ENCODE assay signal across 11 cellular contexts in genomic region chr5:76820491-76820890, GRCh38. TPM values are rescaled to one million over a fixed set of nuclear protein-coding genes. Genes with fewer than 3 reads are reported as not detected.
DNase-seq lines count a peak whose midpoint lies in the region; ATAC-seq, FAIRE-seq and TF ChIP-seq lines count a peak whose summit lies in the region.
"Had no signal": no experiment of that assay in that cellular context is flagged by ENCODE, and none has a peak within 500 bp of the region (broad histone marks: within the 10 kb centered on the region; RNA-seq: fewer than 3 reads in every experiment).

No MANE protein-coding gene starts in this region.

- TF ChIP-seq POLR2A in gastroesophageal sphincter (IDR thresholded peaks at IDR 0.05) = no peak

- peaks cover 2% of the 10 kb centered on the region for H3K36me3 Mint-ChIP-seq in activated naive CD4-positive, alpha-beta T cell treated with anti-CD3 and anti-CD28 coated beads, Interleukin-2, amount 50 U/mL, for 24 hours
- no peaks in the 10 kb centered on the region for H3K36me3 Mint-ChIP-seq in activated naive CD4-positive, alpha-beta T cell treated with anti-CD3 and anti-CD28 coated beads, Interleukin-2, amount 50 U/mL, for 72 hours
- H3K36me3 Mint-ChIP-seq in stimulated activated effector memory CD8-positive, alpha-beta T cell treated with anti-CD3 and anti-CD28 coated beads, Interleukin-12 subunit alpha, Interleukin-12 subunit beta, amount 100 ng/mL, for 72 hours = no peaks in the 10 kb centered on the region
- H3K36me3 Mint-ChIP-seq: stimulated activated naive B cell treated with anti-CD40 and anti-IgM and Interleukin-4, amounts not matched to agents 10 μg/mL and 1 μg/mL and 100 μg/mL, for 72 hours had no signal

- FAIRE-seq in keratinocyte (lab: Jason Lieb, UNC) = no peak

- TF ChIP-seq EP300 in gastroesophageal sphincter (IDR thresholded peaks at IDR 0.05) = no peak

- peaks cover 12% of the 10 kb centered on the region for H3K4me1 Mint-ChIP-seq in activated naive CD4-positive, alpha-beta T cell treated with anti-CD3 and anti-CD28 coated beads, Interleukin-2, amount 50 U/mL, for 24 hours
- peaks cover 5% of the 10 kb centered on the region for H3K4me1 Mint-ChIP-seq in stimulated activated effector memory CD8-positive, alpha-beta T cell treated with anti-CD3 and anti-CD28 coated beads, Interleukin-12 subunit alpha, Interleukin-12 subunit beta, amount 100 ng/mL, for 72 hours

- no peak for TF ChIP-seq CTCF in astrocyte of the spinal cord (IDR thresholded peaks at IDR 0.05; ENCODE audit: low read depth, low read length)
- TF ChIP-seq CTCF in keratinocyte (optimal IDR thresholded peaks at IDR 0.05 in 1 of 3, IDR thresholded peaks at IDR 0.05 in 1 of 3, conservative IDR thresholded peaks at IDR 0.05 in 1 of 3; ENCODE audit: extremely low read depth in 1 of 3, insufficient read depth in 2 of 3, low read length in 3 of 3) = no peak
- TF ChIP-seq CTCF in gastroesophageal sphincter (IDR thresholded peaks at IDR 0.05) = no peak

- H4K20me1 ChIP-seq in keratinocyte (ENCODE audit: control insufficient read depth, extremely low read depth, insufficient read depth, low read length) = peaks cover 4% of the 10 kb centered on the region

- in situ Hi-C loops in astrocyte of the spinal cord (cut with HindIII; ENCODE audit: low sequenced_read_pairs) = loop anchor here (25.0 kb wide), 2 partner anchors 108 to 208 kb away; partner anchors contain the start of genes F2R and F2RL2

- peaks cover 71% of the 10 kb centered on the region for H3K79me2 ChIP-seq in keratinocyte (ENCODE audit: control insufficient read depth, insufficient read depth, low read length)

- no peak overlapping the region for H3K27ac Mint-ChIP-seq in activated naive CD4-positive, alpha-beta T cell treated with anti-CD3 and anti-CD28 coated beads, Interleukin-2, amount 50 U/mL, for 24 hours
- H3K27ac Mint-ChIP-seq in activated naive CD4-positive, alpha-beta T cell treated with anti-CD3 and anti-CD28 coated beads, Interleukin-2, amount 50 U/mL, for 72 hours = no peak overlapping the region
- no peak overlapping the region for H3K27ac Mint-ChIP-seq in stimulated activated effector memory CD8-positive, alpha-beta T cell treated with anti-CD3 and anti-CD28 coated beads, Interleukin-12 subunit alpha, Interleukin-12 subunit beta, amount 100 ng/mL, for 72 hours

- peaks cover 4% of the 10 kb centered on the region for H3K27me3 Mint-ChIP-seq in activated naive CD4-positive, alpha-beta T cell treated with anti-CD3 and anti-CD28 coated beads, Interleukin-2, amount 50 U/mL, for 24 hours

- H3K4me3 Mint-ChIP-seq in activated naive CD4-positive, alpha-beta T cell treated with anti-CD3 and anti-CD28 coated beads, Interleukin-2, amount 50 U/mL, for 24 hours = peak overlapping the region; percentile 82
- H3K4me3 Mint-ChIP-seq in stimulated activated effector memory CD8-positive, alpha-beta T cell treated with anti-CD3 and anti-CD28 coated beads, Interleukin-12 subunit alpha, Interleukin-12 subunit beta, amount 100 ng/mL, for 72 hours = peak overlapping the region; percentile 63

- H3K27me3 ChIP-seq in keratinocyte (ENCODE audit: control insufficient read depth, extremely low read depth, insufficient read depth, low read length) (no peaks in the 10 kb centered on the region), gastroesophageal sphincter (peaks cover 53% of the 10 kb centered on the region)

- H3K4me3 ChIP-seq in astrocyte of the spinal cord (ENCODE audit: low read depth, low read length) = peak overlapping the region; percentile 95
- peak overlapping the region; percentile 65 to 86 (median 82) for H3K4me3 ChIP-seq in keratinocyte (ENCODE audit: control insufficient read depth in 2 of 3, extremely low read depth in 1 of 3, insufficient read depth in 2 of 3, low read depth in 1 of 3, low read length in 3 of 3)
- no peak overlapping the region for H3K4me3 ChIP-seq in gastroesophageal sphincter
- H3K4me3 ChIP-seq: cardiac muscle cell had no signal

- 69 to 75% methylated on average over 3 of the region's 3 CpGs for WGBS in gastroesophageal sphincter (ENCODE audit: low coverage in 1 of 2), 2 donors

- peaks cover 1 to 3% of the 10 kb centered on the region in 2 experiments for H3K36me3 ChIP-seq in keratinocyte (ENCODE audit: control insufficient read depth in 2 of 2, extremely low read depth in 1 of 2, insufficient read depth in 2 of 2, low read length in 2 of 2)
- no peaks in the 10 kb centered on the region for H3K36me3 ChIP-seq in gastroesophageal sphincter
- H3K36me3 ChIP-seq: cardiac muscle cell had no signal

- no peaks in the 10 kb centered on the region for H3K9me1 ChIP-seq in keratinocyte (ENCODE audit: control insufficient read depth, extremely low read depth, insufficient read depth, low read length)

- H2AFZ ChIP-seq in keratinocyte (ENCODE audit: control insufficient read depth, low read length) = no peak overlapping the region

- H3K4me1 ChIP-seq in keratinocyte (ENCODE audit: control insufficient read depth, extremely low read depth, insufficient read depth, low read length) = peaks cover 39% of the 10 kb centered on the region
- H3K4me1 ChIP-seq in gastroesophageal sphincter = peaks cover 0 to 16% (median 5%) of the 10 kb centered on the region in 3 donors

- peak overlapping the region; percentile 93 for H3K9ac ChIP-seq in keratinocyte (ENCODE audit: control insufficient read depth, extremely low read depth, insufficient read depth, low read length)

- no peak for ATAC-seq in activated naive CD4-positive, alpha-beta T cell treated with anti-CD3 and anti-CD28 coated beads, Interleukin-2, amount 50 U/mL, for 72 hours
- no peak for ATAC-seq in stimulated activated effector memory CD8-positive, alpha-beta T cell treated with anti-CD3 and anti-CD28 coated beads, Interleukin-12 subunit alpha, Interleukin-12 subunit beta, amount 100 ng/mL, for 72 hours
- no peak for ATAC-seq in gastroesophageal sphincter

- no peaks in the 10 kb centered on the region for H3K9me3 ChIP-seq in keratinocyte (ENCODE audit: control insufficient read depth, low read depth, low read length)
- peaks cover 0 to 15% (median 0%) of the 10 kb centered on the region in 3 donors for H3K9me3 ChIP-seq in gastroesophageal sphincter

- dilution Hi-C loops in keratinocyte (cut with MboI; ENCODE audit: extremely low pct_ligation_motif_present, low sequenced_read_pairs) = no loop called here

- no peaks in the 10 kb centered on the region for H3K9me3 Mint-ChIP-seq in activated naive CD4-positive, alpha-beta T cell treated with anti-CD3 and anti-CD28 coated beads, Interleukin-2, amount 50 U/mL, for 24 hours
- H3K9me3 Mint-ChIP-seq in activated naive CD4-positive, alpha-beta T cell treated with anti-CD3 and anti-CD28 coated beads, Interleukin-2, amount 50 U/mL, for 72 hours = no peaks in the 10 kb centered on the region
- H3K9me3 Mint-ChIP-seq in stimulated activated effector memory CD8-positive, alpha-beta T cell treated with anti-CD3 and anti-CD28 coated beads, Interleukin-12 subunit alpha, Interleukin-12 subunit beta, amount 100 ng/mL, for 72 hours = no peaks in the 10 kb centered on the region
- H3K9me3 Mint-ChIP-seq: stimulated activated naive B cell treated with anti-CD40 and anti-IgM and Interleukin-4, amounts not matched to agents 10 μg/mL and 1 μg/mL and 100 μg/mL, for 72 hours had no signal

- H3K4me2 ChIP-seq in keratinocyte (ENCODE audit: control insufficient read depth, extremely low read depth, insufficient read depth, low read depth, low read length) = peak overlapping the region; percentile 83

- H3K27ac ChIP-seq in keratinocyte (ENCODE audit: control insufficient read depth, insufficient read depth, low read length) (peak overlapping the region; percentile 95), gastroesophageal sphincter (no peak overlapping the region)
- H3K27ac ChIP-seq: cardiac muscle cell had no signal

- DNase-seq in activated naive CD4-positive, alpha-beta T cell treated with anti-CD3 and anti-CD28 coated beads, Interleukin-2, amount 50 U/mL, for 72 hours (ENCODE audit: low spot score in 2 of 2) = no peak
- peak; percentile 34 for DNase-seq in astrocyte of the spinal cord (ENCODE audit: low read depth, low spot score)
- DNase-seq in keratinocyte (ENCODE audit: low read depth, low spot score) = no peak
- DNase-seq in stimulated activated effector memory CD8-positive, alpha-beta T cell treated with anti-CD3 and anti-CD28 coated beads, Interleukin-12 subunit alpha, Interleukin-12 subunit beta, amount 100 ng/mL, for 72 hours (ENCODE audit: low spot score in 2 of 2) = no peak
- DNase-seq in DMS114 treated with DMSO at 0.1 percent for 48 hours (lab: John Stamatoyannopoulos, UW; ENCODE audit: unreplicated experiment) = no peak
- DNase-seq in NCI-H187 treated with DMSO at 0.1 percent for 48 hours (lab: John Stamatoyannopoulos, UW) = no peak
- DNase-seq: activated CD4-positive, alpha-beta T cell treated with anti-CD3 and anti-CD28 coated beads for 1 hour; stimulated activated naive B cell treated with anti-CD40 and anti-IgM and Interleukin-4, amounts not matched to agents 10 μg/mL and 1 μg/mL and 100 μg/mL, for 72 hours had no signal

RNA-seq across cellular contexts. Expression of gene F2RL1, which starts 1.7 kb away (rescaled TPM):
- 1 to 10 TPM in 1 of 2 donors, under 1 TPM in 1; 0.46 to 2.0 TPM for total RNA-seq in activated naive CD4-positive, alpha-beta T cell treated with anti-CD3 and anti-CD28 coated beads, Interleukin-2, amount 50 U/mL, for 72 hours
- 131 to 197 TPM (median 182 TPM) in 3 replicates for polyA plus RNA-seq in keratinocyte
- polyA plus RNA-seq in keratinocyte (2011; ENCODE audit: low read depth) = 54.0 TPM
- 32.6 and 69.3 TPM in 2 replicates for polyA plus RNA-seq in keratinocyte (2011; cell fraction: cytosol; rRNA removed)
- 196 and 224 TPM in 2 replicates for polyA plus RNA-seq in keratinocyte (2011; cell fraction: nucleus; rRNA removed)
- 66.0 and 89.2 TPM in 2 replicates for polyA plus RNA-seq in keratinocyte (2012; ENCODE audit: low replicate concordance)
- 109 to 247 TPM (median 242 TPM) in 3 replicates for polyA minus RNA-seq in keratinocyte
- 53.7 TPM for polyA minus RNA-seq in keratinocyte (2011; cell fraction: cytosol; rRNA and poly(A)+ RNA removed)
- polyA minus RNA-seq in keratinocyte (2011; cell fraction: nucleus; rRNA and poly(A)+ RNA removed) = 156 and 362 TPM in 2 replicates
- total RNA-seq in gastroesophageal sphincter = 1 to 10 TPM in 1 of 4 donors, under 1 TPM in 2, not detected in 1; 0.50 to 3.4 (median 0.81) TPM
- total RNA-seq: cardiac muscle cell had no signal

RNA-seq across cellular contexts. Expression of gene S100Z, which starts 29.3 kb away (rescaled TPM):
- total RNA-seq in activated naive CD4-positive, alpha-beta T cell treated with anti-CD3 and anti-CD28 coated beads, Interleukin-2, amount 50 U/mL, for 72 hours = 1 to 10 TPM in 1 of 2 donors, under 1 TPM in 1; 0.75 to 4.1 TPM
- polyA plus RNA-seq in keratinocyte = not detected in 3 replicates
- not detected for polyA plus RNA-seq in keratinocyte (2011; ENCODE audit: low read depth)
- polyA plus RNA-seq in keratinocyte (2011; cell fraction: cytosol; rRNA removed) = not detected in 2 replicates
- polyA plus RNA-seq in keratinocyte (2011; cell fraction: nucleus; rRNA removed) = not detected in 2 replicates
- not detected in 2 replicates for polyA plus RNA-seq in keratinocyte (2012; ENCODE audit: low replicate concordance)
- not detected in 3 replicates for polyA minus RNA-seq in keratinocyte
- not detected for polyA minus RNA-seq in keratinocyte (2011; cell fraction: cytosol; rRNA and poly(A)+ RNA removed)
- not detected in 2 replicates for polyA minus RNA-seq in keratinocyte (2011; cell fraction: nucleus; rRNA and poly(A)+ RNA removed)
- not detected for total RNA-seq in gastroesophageal sphincter

Comparison
In these comparisons a context has a peak if more than half of its experiments do, and no peak if none do; other contexts are left out.
1. H3K4me3 ChIP-seq: peak in astrocyte of the spinal cord (single experiment) and keratinocyte (3 of 3); none in gastroesophageal sphincter (0 of 2).